8 cellular contexts compared by ENCODE assay signal in genomic region chr20:8602389-8603116, GRCh38.
A peak's percentile ranks its signal among the peaks of the same experiment; 100 is the strongest.
DNase-seq lines count a peak whose midpoint lies in the region; ATAC-seq and TF ChIP-seq lines count a peak whose summit lies in the region.

No MANE protein-coding gene starts in this region.

- no peak for DNase-seq in activated T-cell treated with anti-CD3 and anti-CD28 coated beads, Interleukin-2, amount 50 U/mL, for 72 hours
- DNase-seq in activated T-cell treated with anti-CD3 and anti-CD28 coated beads, Interleukin-2, amount 50 U/mL, for 48 hours = no peak
- no peak for DNase-seq in activated naive CD8-positive, alpha-beta T cell treated with anti-CD3 and anti-CD28 coated beads for 36 hours
- no peak for DNase-seq in natural killer cell
- no peak for DNase-seq in GM19240 (ENCODE audit: insufficient read length, low spot score)
- no peak for DNase-seq in Peyer's patch
- DNase-seq in epidermal melanocyte (ENCODE audit: insufficient read length, low spot score) = no peak

- H3K9me3 Mint-ChIP-seq in activated T-cell treated with anti-CD3 and anti-CD28 coated beads, Interleukin-2, amount 50 U/mL, for 72 hours = peaks cover 1 to 3% of the 10 kb centered on the region in 2 donors
- H3K9me3 Mint-ChIP-seq in activated naive CD8-positive, alpha-beta T cell treated with anti-CD3 and anti-CD28 coated beads for 36 hours = no peaks in the 10 kb centered on the region
- peaks cover 0 to 5% of the 10 kb centered on the region in 2 donors for H3K9me3 Mint-ChIP-seq in natural killer cell

- peak overlapping the region; percentile 10 for H3K27ac Mint-ChIP-seq in activated T-cell treated with anti-CD3 and anti-CD28 coated beads, Interleukin-2, amount 50 U/mL, for 72 hours
- peak overlapping the region; percentile 71 for H3K27ac Mint-ChIP-seq in activated naive CD8-positive, alpha-beta T cell treated with anti-CD3 and anti-CD28 coated beads for 36 hours
- peak overlapping the region; percentile 88 to 96 for H3K27ac Mint-ChIP-seq in natural killer cell

- peaks cover 19% of the 10 kb centered on the region for H3K4me1 Mint-ChIP-seq in activated T-cell treated with anti-CD3 and anti-CD28 coated beads, Interleukin-2, amount 50 U/mL, for 72 hours (ENCODE audit: low read depth)
- H3K4me1 Mint-ChIP-seq in activated naive CD8-positive, alpha-beta T cell treated with anti-CD3 and anti-CD28 coated beads for 36 hours = peaks cover 21% of the 10 kb centered on the region
- H3K4me1 Mint-ChIP-seq in natural killer cell = peaks cover 28 to 31% of the 10 kb centered on the region in 2 donors

- TF ChIP-seq CTCF in natural killer cell (IDR thresholded peaks at IDR 0.05) (no peak), Peyer's patch (IDR thresholded peaks at IDR 0.05) (no peak)

- no peaks in the 10 kb centered on the region for H3K27me3 Mint-ChIP-seq in activated T-cell treated with anti-CD3 and anti-CD28 coated beads, Interleukin-2, amount 50 U/mL, for 72 hours (ENCODE audit: low read depth)
- H3K27me3 Mint-ChIP-seq in activated naive CD8-positive, alpha-beta T cell treated with anti-CD3 and anti-CD28 coated beads for 36 hours = no peaks in the 10 kb centered on the region
- H3K27me3 Mint-ChIP-seq in natural killer cell (ENCODE audit: low read depth in 2 of 2) = no peaks in the 10 kb centered on the region

- ATAC-seq in activated T-cell treated with anti-CD3 and anti-CD28 coated beads, Interleukin-2, amount 50 U/mL, for 72 hours (replicated peaks in 1 of 2) = peak; percentile 17 to 25
- peak; percentile 80 for ATAC-seq in HG03095 (IDR thresholded peaks at IDR 0.05; ENCODE audit: unreplicated experiment)
- ATAC-seq in natural killer cell = peak; percentile 63 to 80 (median 74)

- peak overlapping the region; percentile 42 to 77 for H3K4me3 Mint-ChIP-seq in activated T-cell treated with anti-CD3 and anti-CD28 coated beads, Interleukin-2, amount 50 U/mL, for 72 hours
- H3K4me3 Mint-ChIP-seq in activated naive CD8-positive, alpha-beta T cell treated with anti-CD3 and anti-CD28 coated beads for 36 hours = peak overlapping the region; percentile 68
- peak overlapping the region; percentile 87 for H3K4me3 Mint-ChIP-seq in natural killer cell

- H3K36me3 ChIP-seq in Peyer's patch = no peaks in the 10 kb centered on the region

- intact Hi-C loops in natural killer cell (cut with micrococcal nuclease) = no loop called here

- no peaks in the 10 kb centered on the region for H3K27me3 ChIP-seq in Peyer's patch

- H3K4me1 ChIP-seq in Peyer's patch = no peaks in the 10 kb centered on the region

- H3K27ac ChIP-seq in Peyer's patch = peak overlapping the region in 2 of 4 donors; percentile 28 to 38

- no peaks in the 10 kb centered on the region for H3K9me3 ChIP-seq in Peyer's patch

- no peaks in the 10 kb centered on the region for H3K36me3 Mint-ChIP-seq in activated T-cell treated with anti-CD3 and anti-CD28 coated beads, Interleukin-2, amount 50 U/mL, for 72 hours (ENCODE audit: insufficient read depth in 2 of 2)
- no peaks in the 10 kb centered on the region for H3K36me3 Mint-ChIP-seq in activated naive CD8-positive, alpha-beta T cell treated with anti-CD3 and anti-CD28 coated beads for 36 hours
- no peaks in the 10 kb centered on the region for H3K36me3 Mint-ChIP-seq in natural killer cell

- no peak for TF ChIP-seq POLR2A in Peyer's patch (IDR thresholded peaks at IDR 0.05)

- peak overlapping the region in 1 of 4 donors; percentile 0 for H3K4me3 ChIP-seq in Peyer's patch

Comparison
In these comparisons a context has a peak if more than half of its experiments do, and no peak if none do; other contexts are left out.
1. ATAC-seq: peak in every context shown above with its lines; median percentile 80 in HG03095; 74 in natural killer cell; 21 in activated T-cell treated with anti-CD3 and anti-CD28 coated beads, Interleukin-2, amount 50 U/mL, for 72 hours.
2. H3K27ac Mint-ChIP-seq: peak in every context shown above with its lines; median percentile 92 in natural killer cell; 71 in activated naive CD8-positive, alpha-beta T cell treated with anti-CD3 and anti-CD28 coated beads for 36 hours; 10 in activated T-cell treated with anti-CD3 and anti-CD28 coated beads, Interleukin-2, amount 50 U/mL, for 72 hours.